Comparison of ENCODE assay signal across 11 cellular contexts in genomic region chr9:626591-626990, GRCh38.
DNase-seq lines count a peak whose midpoint lies in the region; ATAC-seq and TF ChIP-seq lines count a peak whose summit lies in the region.
"Had no signal": no experiment of that assay in that cellular context is flagged by ENCODE, and none has a peak within 500 bp of the region (broad histone marks: within the 10 kb centered on the region; RNA-seq: fewer than 3 reads in every experiment).

No MANE protein-coding gene starts in this region.

- H3K4me2 ChIP-seq in fibroblast of lung (ENCODE audit: extremely low read depth, insufficient read depth, low read length) = peak overlapping the region; percentile 9

- ATAC-seq in HG03342 (IDR thresholded peaks at IDR 0.05; ENCODE audit: unreplicated experiment) (peak; percentile 77), GM18511 (IDR thresholded peaks at IDR 0.05; ENCODE audit: unreplicated experiment) (no peak), HG03378 (IDR thresholded peaks at IDR 0.05; ENCODE audit: unreplicated experiment) (no peak)
- ATAC-seq: foreskin keratinocyte had no signal

- H3K4me3 ChIP-seq in fibroblast of lung (replicated peaks in 1 of 4; ENCODE audit: control extremely low read depth in 1 of 4, insufficient read depth in 1 of 4, low read depth in 3 of 4, low read length in 4 of 4) (no peak overlapping the region), subcutaneous abdominal adipose tissue (ENCODE audit: low read depth in 1 of 5, low read length in 5 of 5) (peak overlapping the region in 1 of 5 donors; percentile 2)

- no peaks in the 10 kb centered on the region for H3K79me2 ChIP-seq in fibroblast of lung (ENCODE audit: control insufficient read depth, insufficient read depth, low read length)

- H2AFZ ChIP-seq in fibroblast of lung (ENCODE audit: low read length) = peak overlapping the region; percentile 49

- H3K27me3 ChIP-seq in fibroblast of lung (ENCODE audit: control insufficient read depth, insufficient read depth, low read length) (no peaks in the 10 kb centered on the region), subcutaneous abdominal adipose tissue (ENCODE audit: control insufficient read depth in 5 of 5, insufficient read depth in 4 of 5, low read length in 5 of 5) (no peaks in the 10 kb centered on the region)
- H3K27me3 ChIP-seq: foreskin keratinocyte had no signal

- H3K27ac ChIP-seq in fibroblast of lung (ENCODE audit: insufficient read depth, low read length) (no peak overlapping the region), subcutaneous abdominal adipose tissue (ENCODE audit: low read depth, low read length) (peak overlapping the region; percentile 22)
- H3K27ac ChIP-seq: foreskin keratinocyte had no signal

- TF ChIP-seq CTCF in GM20000 (IDR thresholded peaks at IDR 0.05; ENCODE audit: extremely low read depth, missing control alignments) (no peak), fibroblast of lung (conservative IDR thresholded peaks at IDR 0.05 in 1 of 2, IDR thresholded peaks at IDR 0.05 in 1 of 2; ENCODE audit: low read depth in 1 of 2, low read length in 2 of 2) (no peak)

- H3K4me1 ChIP-seq in fibroblast of lung (ENCODE audit: control insufficient read depth, extremely low read depth, insufficient read depth, low read length) (peaks cover 4% of the 10 kb centered on the region), subcutaneous abdominal adipose tissue (ENCODE audit: control insufficient read depth in 5 of 5, insufficient read depth in 5 of 5, low read length in 5 of 5) (peaks cover 2 to 26% (median 22%) of the 10 kb centered on the region in 5 donors)

- peak; percentile 33 for DNase-seq in GM20000 (ENCODE audit: low spot score)
- DNase-seq in fibroblast of lung (ENCODE audit: low read depth in 2 of 2) = peak in 1 of 2 donors; percentile 40
- no peak for DNase-seq in RKO (ENCODE audit: low spot score)
- no peak for DNase-seq in NCI-H1930 (lab: John Stamatoyannopoulos, UW)
- DNase-seq: activated CD4-positive, alpha-beta T cell treated with anti-CD3 and anti-CD28 coated beads, Interleukin-2, amount 50 U/mL, for 48 hours; foreskin keratinocyte; NCI-H1092 had no signal

- H3K36me3 ChIP-seq in fibroblast of lung (ENCODE audit: control insufficient read depth, insufficient read depth, low read length) (no peaks in the 10 kb centered on the region), subcutaneous abdominal adipose tissue (ENCODE audit: control insufficient read depth in 5 of 5, insufficient read depth in 5 of 5, low read length in 5 of 5) (no peaks in the 10 kb centered on the region)

- H3K9me3 ChIP-seq in fibroblast of lung (ENCODE audit: control insufficient read depth, insufficient read depth, low read depth, low read length) (no peaks in the 10 kb centered on the region), subcutaneous abdominal adipose tissue (ENCODE audit: control insufficient read depth in 5 of 5, low read length in 5 of 5) (no peaks in the 10 kb centered on the region)

- H3K9ac ChIP-seq in fibroblast of lung (ENCODE audit: insufficient read depth, low read length) = no peak overlapping the region
- no peak overlapping the region for H3K9ac ChIP-seq in subcutaneous abdominal adipose tissue (ENCODE audit: low read length in 5 of 5)

- H4K20me1 ChIP-seq in fibroblast of lung (ENCODE audit: control insufficient read depth, extremely low read depth, insufficient read depth, low read length) = no peaks in the 10 kb centered on the region
